38 cellular contexts compared by ENCODE assay signal in the genomic region with DNA sequence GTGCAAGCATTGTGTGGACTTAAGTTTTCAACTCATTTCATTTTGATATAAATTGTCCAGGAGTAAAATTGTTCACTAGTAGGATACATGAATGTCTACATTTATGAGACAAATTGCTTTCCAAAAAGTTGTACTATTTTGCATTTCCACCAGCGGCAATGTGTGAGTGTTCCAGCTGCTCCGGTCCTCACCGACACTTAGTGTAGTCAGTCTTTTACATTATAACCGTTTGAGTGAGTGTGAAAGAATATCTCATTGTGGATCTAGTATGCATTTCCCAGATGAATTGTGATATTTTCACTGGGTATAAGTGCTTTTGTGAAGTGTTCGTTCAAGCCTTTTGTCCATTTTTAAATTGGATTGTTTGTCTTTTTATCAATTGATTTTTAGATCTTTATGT.
"Had no signal": no experiment of that assay in that cellular context is flagged by ENCODE, and none has a peak within 500 bp of the region (broad histone marks: within the 10 kb centered on the region; RNA-seq: fewer than 3 reads in every experiment).

No MANE protein-coding gene starts in this region.

- H3K4me3 ChIP-seq: adrenal gland, ascending aorta, body of pancreas, breast epithelium, cardiac muscle cell had no signal

- H3K4me1 Mint-ChIP-seq: activated naive CD4-positive, alpha-beta T cell treated with anti-CD3 and anti-CD28 coated beads, Interleukin-2, amount 10 ng/mL, durations not matched to agents 7 days and 5 days; activated naive CD4-positive, alpha-beta T cell treated with anti-CD3 and anti-CD28 coated beads, Interleukin-2, amount 50 U/mL, for 24 hours; activated naive CD8-positive, alpha-beta T cell treated with anti-CD3 and anti-CD28 coated beads for 36 hours; activated naive CD8-positive, alpha-beta T cell treated with anti-CD3 and anti-CD28 coated beads, Interleukin-2, amount 10 ng/mL, durations not matched to agents 7 days and 5 days; activated naive CD8-positive, alpha-beta T cell treated with anti-CD3 and anti-CD28 coated beads, Interleukin-2, amount 50 U/mL, for 24 hours; activated T-helper 17 cell treated with anti-CD3 and anti-CD28 coated beads, Interleukin-2, amount 50 U/mL, for 72 hours; central memory CD8-positive, alpha-beta T cell had no signal

- H3K9me3 ChIP-seq: body of pancreas had no signal

- FAIRE-seq: astrocyte had no signal

- H3K36me3 ChIP-seq: adrenal gland, ascending aorta, brain microvascular endothelial cell, breast epithelium, cardiac muscle cell had no signal

- H3K27ac ChIP-seq: adrenal gland, ascending aorta, brain microvascular endothelial cell, breast epithelium, cardiac muscle cell had no signal

- H3K27me3 Mint-ChIP-seq: activated naive CD4-positive, alpha-beta T cell treated with anti-CD3 and anti-CD28 coated beads, Interleukin-2, amount 10 ng/mL, durations not matched to agents 7 days and 5 days; activated naive CD8-positive, alpha-beta T cell treated with anti-CD3 and anti-CD28 coated beads for 36 hours; activated naive CD8-positive, alpha-beta T cell treated with anti-CD3 and anti-CD28 coated beads, Interleukin-2, amount 10 ng/mL, durations not matched to agents 7 days and 5 days; activated naive CD8-positive, alpha-beta T cell treated with anti-CD3 and anti-CD28 coated beads, Interleukin-2, amount 50 U/mL, for 24 hours; brain had no signal

- H3K4me1 ChIP-seq: adrenal gland, breast epithelium had no signal

- DNase-seq: activated effector memory CD4-positive, alpha-beta T cell treated with anti-CD3 and anti-CD28 coated beads, Interleukin-2, amount 50 U/mL, for 16 hours; activated effector memory CD4-positive, alpha-beta T cell treated with Interleukin-2 at 50 U/mL for 16 hours; activated gamma-delta T cell; activated gamma-delta T cell treated with Interleukin-2 at 50 U/mL for 16 hours; activated naive CD4-positive, alpha-beta T cell; activated naive CD4-positive, alpha-beta T cell treated with anti-CD3 and anti-CD28 coated beads for 36 hours; activated naive CD4-positive, alpha-beta T cell treated with anti-CD3 and anti-CD28 coated beads, Interleukin-2, amount 10 ng/mL, durations not matched to agents 7 days and 5 days; activated naive CD4-positive, alpha-beta T cell treated with anti-CD3 and anti-CD28 coated beads, Interleukin-2, amount 50 U/mL, for 16 hours; activated naive CD4-positive, alpha-beta T cell treated with Interleukin-2 at 50 U/mL for 16 hours; activated naive CD8-positive, alpha-beta T cell treated with anti-CD3 and anti-CD28 coated beads for 36 hours; activated naive CD8-positive, alpha-beta T cell treated with anti-CD3 and anti-CD28 coated beads, Interleukin-2, amount 10 ng/mL, durations not matched to agents 7 days and 5 days; activated naive CD8-positive, alpha-beta T cell treated with anti-CD3 and anti-CD28 coated beads, Interleukin-2, amount 50 U/mL, for 24 hours; activated T-cell treated with anti-CD3 and anti-CD28 coated beads, Interleukin-2, amount 50 U/mL, for 24 hours; activated T-cell treated with anti-CD3 and anti-CD28 coated beads, Interleukin-2, amount 50 U/mL, for 4 hours; activated T-cell treated with anti-CD3 and anti-CD28 coated beads, Interleukin-2, amount 50 U/mL, for 48 hours; activated T-cell treated with anti-CD3 and anti-CD28 coated beads, Interleukin-2, amount 50 U/mL, for 72 hours; adrenal gland; amniotic stem cell; amygdala; anterior cingulate cortex; aorta; body of pancreas; brain microvascular endothelial cell; caudate nucleus; central memory CD4-positive, alpha-beta T cell; cerebellar nuclear complex had no signal

- H3K36me3 Mint-ChIP-seq: activated naive CD4-positive, alpha-beta T cell treated with anti-CD3 and anti-CD28 coated beads, Interleukin-2, amount 50 U/mL, for 24 hours; activated naive CD8-positive, alpha-beta T cell treated with anti-CD3 and anti-CD28 coated beads for 36 hours; activated naive CD8-positive, alpha-beta T cell treated with anti-CD3 and anti-CD28 coated beads, Interleukin-2, amount 10 ng/mL, durations not matched to agents 7 days and 5 days had no signal

- H3K27ac Mint-ChIP-seq: activated naive CD4-positive, alpha-beta T cell treated with anti-CD3 and anti-CD28 coated beads for 36 hours; activated naive CD4-positive, alpha-beta T cell treated with anti-CD3 and anti-CD28 coated beads, Interleukin-2, amount 10 ng/mL, durations not matched to agents 7 days and 5 days; activated naive CD4-positive, alpha-beta T cell treated with anti-CD3 and anti-CD28 coated beads, Interleukin-2, amount 50 U/mL, for 24 hours; activated naive CD4-positive, alpha-beta T cell treated with anti-CD3 and anti-CD28 coated beads, Interleukin-2, amount 50 U/mL, for 72 hours; activated naive CD8-positive, alpha-beta T cell; activated naive CD8-positive, alpha-beta T cell treated with anti-CD3 and anti-CD28 coated beads for 36 hours; activated naive CD8-positive, alpha-beta T cell treated with anti-CD3 and anti-CD28 coated beads, Interleukin-2, amount 10 ng/mL, durations not matched to agents 7 days and 5 days; activated naive CD8-positive, alpha-beta T cell treated with anti-CD3 and anti-CD28 coated beads, Interleukin-2, amount 50 U/mL, for 24 hours; activated T-cell treated with anti-CD3 and anti-CD28 coated beads, Interleukin-2, amount 50 U/mL, for 24 hours; activated T-cell treated with anti-CD3 and anti-CD28 coated beads, Interleukin-2, amount 50 U/mL, for 72 hours; activated T-helper 1 cell treated with anti-CD3 and anti-CD28 coated beads, Interleukin-12 subunit alpha, Interleukin-12 subunit beta, Interleukin-2, Interleukin-4 antibody, amounts not matched to agents 30 ng/mL and 10 ng/mL and 1 ng/mL, durations not matched to agents 14 hours and 24 hours and 36 hours; activated T-helper 17 cell treated with anti-CD3 and anti-CD28 coated beads, Interleukin-2, amount 50 U/mL, for 72 hours; activated T-helper 2 cell treated with anti-CD3 and anti-CD28 coated beads, Interferon-gamma antibody, Interleukin-2, Interleukin-4, amounts not matched to agents 10 μg/mL and 5 μg/mL and 100 μg/mL, durations not matched to agents 14 hours and 24 hours and 36 hours had no signal

- H3K4me3 Mint-ChIP-seq: activated naive CD4-positive, alpha-beta T cell treated with anti-CD3 and anti-CD28 coated beads for 36 hours; activated naive CD4-positive, alpha-beta T cell treated with anti-CD3 and anti-CD28 coated beads, Interleukin-2, amount 10 ng/mL, durations not matched to agents 7 days and 5 days; activated naive CD4-positive, alpha-beta T cell treated with anti-CD3 and anti-CD28 coated beads, Interleukin-2, amount 50 U/mL, for 24 hours; activated naive CD8-positive, alpha-beta T cell; activated naive CD8-positive, alpha-beta T cell treated with anti-CD3 and anti-CD28 coated beads for 36 hours; activated naive CD8-positive, alpha-beta T cell treated with anti-CD3 and anti-CD28 coated beads, Interleukin-2, amount 10 ng/mL, durations not matched to agents 7 days and 5 days; activated naive CD8-positive, alpha-beta T cell treated with anti-CD3 and anti-CD28 coated beads, Interleukin-2, amount 50 U/mL, for 24 hours; activated T-cell treated with anti-CD3 and anti-CD28 coated beads, Interleukin-2, amount 50 U/mL, for 24 hours; activated T-cell treated with anti-CD3 and anti-CD28 coated beads, Interleukin-2, amount 50 U/mL, for 72 hours; activated T-helper 1 cell treated with anti-CD3 and anti-CD28 coated beads, Interleukin-12 subunit alpha, Interleukin-12 subunit beta, Interleukin-2, Interleukin-4 antibody, amounts not matched to agents 30 ng/mL and 10 ng/mL and 1 ng/mL, durations not matched to agents 14 hours and 24 hours and 36 hours; activated T-helper 17 cell treated with anti-CD3 and anti-CD28 coated beads, Interleukin-2, amount 50 U/mL, for 72 hours; brain; central memory CD8-positive, alpha-beta T cell had no signal

- ATAC-seq: activated naive CD4-positive, alpha-beta T cell treated with anti-CD3 and anti-CD28 coated beads, Interleukin-2, amount 50 U/mL, for 72 hours; activated naive CD8-positive, alpha-beta T cell treated with anti-CD3 and anti-CD28 coated beads, Interleukin-2, amount 50 U/mL, for 24 hours; activated T-cell treated with anti-CD3 and anti-CD28 coated beads, Interleukin-2, amount 50 U/mL, for 4 hours; activated T-cell treated with anti-CD3 and anti-CD28 coated beads, Interleukin-2, amount 50 U/mL, for 72 hours; activated T-helper 17 cell treated with anti-CD3 and anti-CD28 coated beads, Interleukin-2, amount 50 U/mL, for 72 hours; body of pancreas had no signal

- H3K27me3 ChIP-seq: adrenal gland, ascending aorta, body of pancreas, brain microvascular endothelial cell, cardiac muscle cell had no signal
